2 cellular contexts compared by ENCODE assay signal in the genomic region with DNA sequence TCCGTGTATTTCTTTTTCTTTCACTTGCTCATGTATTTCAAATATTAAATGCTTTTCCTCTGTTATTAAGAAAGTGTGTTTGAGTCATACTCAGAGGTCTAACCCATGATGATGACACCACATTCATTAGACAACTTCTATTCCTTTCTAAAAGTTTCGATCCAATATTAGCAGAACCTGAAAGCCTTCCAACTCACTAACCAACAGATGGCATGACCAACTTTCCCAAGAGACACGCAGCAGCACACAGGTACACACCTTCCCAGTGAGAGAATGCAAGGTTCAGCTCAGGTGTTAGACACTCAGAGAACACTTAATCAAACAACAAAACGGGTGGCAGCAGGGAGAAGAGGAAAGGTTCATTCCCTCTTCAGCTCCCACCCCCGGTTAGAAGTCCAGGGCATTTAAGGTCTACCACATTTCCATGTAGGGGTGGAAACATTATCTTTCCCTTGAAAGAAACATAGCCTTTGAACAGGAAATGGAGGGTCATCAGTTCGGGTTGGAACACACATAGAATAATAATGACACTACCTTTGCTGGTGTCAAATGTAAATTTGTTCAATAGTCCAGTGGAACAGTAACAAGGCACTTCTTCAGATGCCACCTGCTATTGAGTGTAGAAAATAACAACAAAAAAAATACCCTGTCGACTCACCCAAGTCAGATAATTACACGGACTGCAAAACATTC.
TF ChIP-seq lines count a peak whose summit lies in the region.

No MANE protein-coding gene starts in this region.

TF ChIP-seq in HEK293, 187 proteins besides CTCF, POLR2A, EP300 and RAD21 (continued from another document):
- TF ChIP-seq, protein P1, sequence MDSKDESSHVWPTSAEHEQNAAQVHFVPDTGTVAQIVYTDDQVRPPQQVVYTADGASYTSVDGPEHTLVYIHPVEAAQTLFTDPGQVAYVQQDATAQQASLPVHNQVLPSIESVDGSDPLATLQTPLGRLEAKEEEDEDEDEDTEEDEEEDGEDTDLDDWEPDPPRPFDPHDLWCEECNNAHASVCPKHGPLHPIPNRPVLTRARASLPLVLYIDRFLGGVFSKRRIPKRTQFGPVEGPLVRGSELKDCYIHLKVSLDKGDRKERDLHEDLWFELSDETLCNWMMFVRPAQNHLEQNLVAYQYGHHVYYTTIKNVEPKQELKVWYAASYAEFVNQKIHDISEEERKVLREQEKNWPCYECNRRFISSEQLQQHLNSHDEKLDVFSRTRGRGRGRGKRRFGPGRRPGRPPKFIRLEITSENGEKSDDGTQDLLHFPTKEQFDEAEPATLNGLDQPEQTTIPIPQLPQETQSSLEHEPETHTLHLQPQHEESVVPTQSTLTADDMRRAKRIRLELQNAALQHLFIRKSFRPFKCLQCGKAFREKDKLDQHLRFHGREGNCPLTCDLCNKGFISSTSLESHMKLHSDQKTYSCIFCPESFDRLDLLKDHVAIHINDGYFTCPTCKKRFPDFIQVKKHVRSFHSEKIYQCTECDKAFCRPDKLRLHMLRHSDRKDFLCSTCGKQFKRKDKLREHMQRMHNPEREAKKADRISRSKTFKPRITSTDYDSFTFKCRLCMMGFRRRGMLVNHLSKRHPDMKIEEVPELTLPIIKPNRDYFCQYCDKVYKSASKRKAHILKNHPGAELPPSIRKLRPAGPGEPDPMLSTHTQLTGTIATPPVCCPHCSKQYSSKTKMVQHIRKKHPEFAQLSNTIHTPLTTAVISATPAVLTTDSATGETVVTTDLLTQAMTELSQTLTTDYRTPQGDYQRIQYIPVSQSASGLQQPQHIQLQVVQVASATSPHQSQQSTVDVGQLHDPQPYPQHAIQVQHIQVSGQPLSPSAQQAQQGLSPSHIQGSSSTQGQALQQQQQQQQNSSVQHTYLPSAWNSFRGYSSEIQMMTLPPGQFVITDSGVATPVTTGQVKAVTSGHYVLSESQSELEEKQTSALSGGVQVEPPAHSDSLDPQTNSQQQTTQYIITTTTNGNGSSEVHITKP (tag by site-specific recombination; IDR thresholded peaks at IDR 0.05) = peak; percentile 52

TF ChIP-seq in GM12878, 131 proteins besides CTCF, POLR2A, EP300 and RAD21 (continued from another document):
- TF ChIP-seq, protein P2, sequence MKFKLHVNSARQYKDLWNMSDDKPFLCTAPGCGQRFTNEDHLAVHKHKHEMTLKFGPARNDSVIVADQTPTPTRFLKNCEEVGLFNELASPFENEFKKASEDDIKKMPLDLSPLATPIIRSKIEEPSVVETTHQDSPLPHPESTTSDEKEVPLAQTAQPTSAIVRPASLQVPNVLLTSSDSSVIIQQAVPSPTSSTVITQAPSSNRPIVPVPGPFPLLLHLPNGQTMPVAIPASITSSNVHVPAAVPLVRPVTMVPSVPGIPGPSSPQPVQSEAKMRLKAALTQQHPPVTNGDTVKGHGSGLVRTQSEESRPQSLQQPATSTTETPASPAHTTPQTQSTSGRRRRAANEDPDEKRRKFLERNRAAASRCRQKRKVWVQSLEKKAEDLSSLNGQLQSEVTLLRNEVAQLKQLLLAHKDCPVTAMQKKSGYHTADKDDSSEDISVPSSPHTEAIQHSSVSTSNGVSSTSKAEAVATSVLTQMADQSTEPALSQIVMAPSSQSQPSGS (IDR thresholded peaks at IDR 0.05; ENCODE audit: low read length) = peak; percentile 61; the same call in 1 of the 2 replicates
- TF ChIP-seq SIX5 (IDR thresholded peaks at IDR 0.05; ENCODE audit: low read depth, low read length, severe bottlenecking) = no peak
- TF ChIP-seq PAX5 (IDR thresholded peaks at IDR 0.05; ENCODE audit: borderline replicate concordance, low read depth, low read length) = peak; percentile 61; the same call in 1 of the 2 replicates
- 0 out of 2 replicates have a peak, but pooled peaks have one; percentile 21 for TF ChIP-seq POLR2AphosphoS5 (IDR thresholded peaks at IDR 0.05; ENCODE audit: low read length)
- TF ChIP-seq, protein P3, sequence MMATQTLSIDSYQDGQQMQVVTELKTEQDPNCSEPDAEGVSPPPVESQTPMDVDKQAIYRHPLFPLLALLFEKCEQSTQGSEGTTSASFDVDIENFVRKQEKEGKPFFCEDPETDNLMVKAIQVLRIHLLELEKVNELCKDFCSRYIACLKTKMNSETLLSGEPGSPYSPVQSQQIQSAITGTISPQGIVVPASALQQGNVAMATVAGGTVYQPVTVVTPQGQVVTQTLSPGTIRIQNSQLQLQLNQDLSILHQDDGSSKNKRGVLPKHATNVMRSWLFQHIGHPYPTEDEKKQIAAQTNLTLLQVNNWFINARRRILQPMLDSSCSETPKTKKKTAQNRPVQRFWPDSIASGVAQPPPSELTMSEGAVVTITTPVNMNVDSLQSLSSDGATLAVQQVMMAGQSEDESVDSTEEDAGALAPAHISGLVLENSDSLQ (IDR thresholded peaks at IDR 0.05) = no peak
- peak; percentile 73 to 78 for TF ChIP-seq IKZF2 (IDR thresholded peaks at IDR 0.05)
- peak; percentile 92 for TF ChIP-seq MEF2B (IDR thresholded peaks at IDR 0.05; ENCODE audit: partially characterized antibody, poor library complexity, severe bottlenecking)
- TF ChIP-seq EZH2 (IDR thresholded peaks at IDR 0.05; ENCODE audit: borderline replicate concordance, control insufficient read depth, low read depth, low read length) = no peak
- no peak for TF ChIP-seq RELA (IDR thresholded peaks at IDR 0.05; ENCODE audit: borderline replicate concordance, partially characterized antibody)
- TF ChIP-seq, protein P4, sequence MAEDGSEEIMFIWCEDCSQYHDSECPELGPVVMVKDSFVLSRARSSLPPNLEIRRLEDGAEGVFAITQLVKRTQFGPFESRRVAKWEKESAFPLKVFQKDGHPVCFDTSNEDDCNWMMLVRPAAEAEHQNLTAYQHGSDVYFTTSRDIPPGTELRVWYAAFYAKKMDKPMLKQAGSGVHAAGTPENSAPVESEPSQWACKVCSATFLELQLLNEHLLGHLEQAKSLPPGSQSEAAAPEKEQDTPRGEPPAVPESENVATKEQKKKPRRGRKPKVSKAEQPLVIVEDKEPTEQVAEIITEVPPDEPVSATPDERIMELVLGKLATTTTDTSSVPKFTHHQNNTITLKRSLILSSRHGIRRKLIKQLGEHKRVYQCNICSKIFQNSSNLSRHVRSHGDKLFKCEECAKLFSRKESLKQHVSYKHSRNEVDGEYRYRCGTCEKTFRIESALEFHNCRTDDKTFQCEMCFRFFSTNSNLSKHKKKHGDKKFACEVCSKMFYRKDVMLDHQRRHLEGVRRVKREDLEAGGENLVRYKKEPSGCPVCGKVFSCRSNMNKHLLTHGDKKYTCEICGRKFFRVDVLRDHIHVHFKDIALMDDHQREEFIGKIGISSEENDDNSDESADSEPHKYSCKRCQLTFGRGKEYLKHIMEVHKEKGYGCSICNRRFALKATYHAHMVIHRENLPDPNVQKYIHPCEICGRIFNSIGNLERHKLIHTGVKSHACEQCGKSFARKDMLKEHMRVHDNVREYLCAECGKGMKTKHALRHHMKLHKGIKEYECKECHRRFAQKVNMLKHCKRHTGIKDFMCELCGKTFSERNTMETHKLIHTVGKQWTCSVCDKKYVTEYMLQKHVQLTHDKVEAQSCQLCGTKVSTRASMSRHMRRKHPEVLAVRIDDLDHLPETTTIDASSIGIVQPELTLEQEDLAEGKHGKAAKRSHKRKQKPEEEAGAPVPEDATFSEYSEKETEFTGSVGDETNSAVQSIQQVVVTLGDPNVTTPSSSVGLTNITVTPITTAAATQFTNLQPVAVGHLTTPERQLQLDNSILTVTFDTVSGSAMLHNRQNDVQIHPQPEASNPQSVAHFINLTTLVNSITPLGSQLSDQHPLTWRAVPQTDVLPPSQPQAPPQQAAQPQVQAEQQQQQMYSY (CRISPR knock-in tag; IDR thresholded peaks at IDR 0.05) = 0 out of 2 replicates have a peak, but pooled peaks have one; percentile 45
- 0 out of 2 replicates have a peak, but pooled peaks have one; percentile 9 for TF ChIP-seq NFIC (IDR thresholded peaks at IDR 0.05; ENCODE audit: low read depth, low read length)
- TF ChIP-seq NRF1 (conservative IDR thresholded peaks at IDR 0.05; ENCODE audit: low read depth, low read length) = no peak
- TF ChIP-seq SRF (IDR thresholded peaks at IDR 0.05; ENCODE audit: low read depth in 2 of 2, low read length in 2 of 2) = no peak
- TF ChIP-seq CEBPB (IDR thresholded peaks at IDR 0.05; ENCODE audit: borderline replicate concordance in 1 of 2, low read depth in 2 of 2, low read length in 2 of 2) = no peak
- TF ChIP-seq, protein P5, sequence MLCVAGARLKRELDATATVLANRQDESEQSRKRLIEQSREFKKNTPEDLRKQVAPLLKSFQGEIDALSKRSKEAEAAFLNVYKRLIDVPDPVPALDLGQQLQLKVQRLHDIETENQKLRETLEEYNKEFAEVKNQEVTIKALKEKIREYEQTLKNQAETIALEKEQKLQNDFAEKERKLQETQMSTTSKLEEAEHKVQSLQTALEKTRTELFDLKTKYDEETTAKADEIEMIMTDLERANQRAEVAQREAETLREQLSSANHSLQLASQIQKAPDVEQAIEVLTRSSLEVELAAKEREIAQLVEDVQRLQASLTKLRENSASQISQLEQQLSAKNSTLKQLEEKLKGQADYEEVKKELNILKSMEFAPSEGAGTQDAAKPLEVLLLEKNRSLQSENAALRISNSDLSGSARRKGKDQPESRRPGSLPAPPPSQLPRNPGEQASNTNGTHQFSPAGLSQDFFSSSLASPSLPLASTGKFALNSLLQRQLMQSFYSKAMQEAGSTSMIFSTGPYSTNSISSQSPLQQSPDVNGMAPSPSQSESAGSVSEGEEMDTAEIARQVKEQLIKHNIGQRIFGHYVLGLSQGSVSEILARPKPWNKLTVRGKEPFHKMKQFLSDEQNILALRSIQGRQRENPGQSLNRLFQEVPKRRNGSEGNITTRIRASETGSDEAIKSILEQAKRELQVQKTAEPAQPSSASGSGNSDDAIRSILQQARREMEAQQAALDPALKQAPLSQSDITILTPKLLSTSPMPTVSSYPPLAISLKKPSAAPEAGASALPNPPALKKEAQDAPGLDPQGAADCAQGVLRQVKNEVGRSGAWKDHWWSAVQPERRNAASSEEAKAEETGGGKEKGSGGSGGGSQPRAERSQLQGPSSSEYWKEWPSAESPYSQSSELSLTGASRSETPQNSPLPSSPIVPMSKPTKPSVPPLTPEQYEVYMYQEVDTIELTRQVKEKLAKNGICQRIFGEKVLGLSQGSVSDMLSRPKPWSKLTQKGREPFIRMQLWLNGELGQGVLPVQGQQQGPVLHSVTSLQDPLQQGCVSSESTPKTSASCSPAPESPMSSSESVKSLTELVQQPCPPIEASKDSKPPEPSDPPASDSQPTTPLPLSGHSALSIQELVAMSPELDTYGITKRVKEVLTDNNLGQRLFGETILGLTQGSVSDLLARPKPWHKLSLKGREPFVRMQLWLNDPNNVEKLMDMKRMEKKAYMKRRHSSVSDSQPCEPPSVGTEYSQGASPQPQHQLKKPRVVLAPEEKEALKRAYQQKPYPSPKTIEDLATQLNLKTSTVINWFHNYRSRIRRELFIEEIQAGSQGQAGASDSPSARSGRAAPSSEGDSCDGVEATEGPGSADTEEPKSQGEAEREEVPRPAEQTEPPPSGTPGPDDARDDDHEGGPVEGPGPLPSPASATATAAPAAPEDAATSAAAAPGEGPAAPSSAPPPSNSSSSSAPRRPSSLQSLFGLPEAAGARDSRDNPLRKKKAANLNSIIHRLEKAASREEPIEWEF (IDR thresholded peaks at IDR 0.05; ENCODE audit: insufficient replicate concordance, low read depth, low read length) = no peak
- 0 out of 2 replicates have a peak, but pooled peaks have one; percentile 23 for TF ChIP-seq GATAD2B (conservative IDR thresholded peaks at IDR 0.05; ENCODE audit: low read depth)
- TF ChIP-seq, protein P6, sequence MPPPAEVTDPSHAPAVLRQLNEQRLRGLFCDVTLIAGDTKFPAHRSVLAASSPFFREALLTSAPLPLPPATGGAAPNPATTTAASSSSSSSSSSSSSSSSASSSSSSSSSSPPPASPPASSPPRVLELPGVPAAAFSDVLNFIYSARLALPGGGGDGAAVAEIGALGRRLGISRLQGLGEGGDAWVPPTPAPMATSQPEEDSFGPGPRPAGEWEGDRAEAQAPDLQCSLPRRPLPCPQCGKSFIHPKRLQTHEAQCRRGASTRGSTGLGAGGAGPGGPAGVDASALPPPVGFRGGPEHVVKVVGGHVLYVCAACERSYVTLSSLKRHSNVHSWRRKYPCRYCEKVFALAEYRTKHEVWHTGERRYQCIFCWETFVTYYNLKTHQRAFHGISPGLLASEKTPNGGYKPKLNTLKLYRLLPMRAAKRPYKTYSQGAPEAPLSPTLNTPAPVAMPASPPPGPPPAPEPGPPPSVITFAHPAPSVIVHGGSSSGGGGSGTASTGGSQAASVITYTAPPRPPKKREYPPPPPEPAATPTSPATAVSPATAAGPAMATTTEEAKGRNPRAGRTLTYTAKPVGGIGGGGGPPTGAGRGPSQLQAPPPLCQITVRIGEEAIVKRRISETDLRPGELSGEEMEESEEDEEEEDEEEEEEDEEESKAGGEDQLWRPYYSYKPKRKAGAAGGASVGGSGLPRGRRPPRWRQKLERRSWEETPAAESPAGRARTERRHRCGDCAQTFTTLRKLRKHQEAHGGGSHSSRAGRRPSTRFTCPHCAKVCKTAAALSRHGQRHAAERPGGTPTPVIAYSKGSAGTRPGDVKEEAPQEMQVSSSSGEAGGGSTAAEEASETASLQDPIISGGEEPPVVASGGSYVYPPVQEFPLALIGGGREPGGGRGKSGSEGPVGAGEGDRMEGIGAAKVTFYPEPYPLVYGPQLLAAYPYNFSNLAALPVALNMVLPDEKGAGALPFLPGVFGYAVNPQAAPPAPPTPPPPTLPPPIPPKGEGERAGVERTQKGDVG (CRISPR knock-in tag; IDR thresholded peaks at IDR 0.05) = no peak
- TF ChIP-seq SMAD5 (IDR thresholded peaks at IDR 0.05; ENCODE audit: low read depth) = no peak
- TF ChIP-seq ZNF622 (IDR thresholded peaks at IDR 0.05) = no peak
- peak; percentile 33 for TF ChIP-seq IKZF1 (conservative IDR thresholded peaks at IDR 0.05)
- TF ChIP-seq, protein P7, sequence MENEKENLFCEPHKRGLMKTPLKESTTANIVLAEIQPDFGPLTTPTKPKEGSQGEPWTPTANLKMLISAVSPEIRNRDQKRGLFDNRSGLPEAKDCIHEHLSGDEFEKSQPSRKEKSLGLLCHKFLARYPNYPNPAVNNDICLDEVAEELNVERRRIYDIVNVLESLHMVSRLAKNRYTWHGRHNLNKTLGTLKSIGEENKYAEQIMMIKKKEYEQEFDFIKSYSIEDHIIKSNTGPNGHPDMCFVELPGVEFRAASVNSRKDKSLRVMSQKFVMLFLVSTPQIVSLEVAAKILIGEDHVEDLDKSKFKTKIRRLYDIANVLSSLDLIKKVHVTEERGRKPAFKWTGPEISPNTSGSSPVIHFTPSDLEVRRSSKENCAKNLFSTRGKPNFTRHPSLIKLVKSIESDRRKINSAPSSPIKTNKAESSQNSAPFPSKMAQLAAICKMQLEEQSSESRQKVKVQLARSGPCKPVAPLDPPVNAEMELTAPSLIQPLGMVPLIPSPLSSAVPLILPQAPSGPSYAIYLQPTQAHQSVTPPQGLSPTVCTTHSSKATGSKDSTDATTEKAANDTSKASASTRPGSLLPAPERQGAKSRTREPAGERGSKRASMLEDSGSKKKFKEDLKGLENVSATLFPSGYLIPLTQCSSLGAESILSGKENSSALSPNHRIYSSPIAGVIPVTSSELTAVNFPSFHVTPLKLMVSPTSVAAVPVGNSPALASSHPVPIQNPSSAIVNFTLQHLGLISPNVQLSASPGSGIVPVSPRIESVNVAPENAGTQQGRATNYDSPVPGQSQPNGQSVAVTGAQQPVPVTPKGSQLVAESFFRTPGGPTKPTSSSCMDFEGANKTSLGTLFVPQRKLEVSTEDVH (IDR thresholded peaks at IDR 0.05; ENCODE audit: low read depth, partially characterized antibody) = no peak
- no peak for TF ChIP-seq BHLHE40 (IDR thresholded peaks at IDR 0.05; ENCODE audit: borderline replicate concordance in 1 of 2, low read depth in 2 of 2, low read length in 1 of 2)
- peak; percentile 37; the same call in 1 of the 2 replicates for TF ChIP-seq BMI1 (IDR thresholded peaks at IDR 0.05; ENCODE audit: borderline replicate concordance)
- no peak for TF ChIP-seq STAT3 (IDR thresholded peaks at IDR 0.05; ENCODE audit: low read depth, low read length)
- TF ChIP-seq BCL11A (IDR thresholded peaks at IDR 0.05; ENCODE audit: low read depth, low read length) = peak; percentile 60; the same call in 1 of the 2 replicates
- TF ChIP-seq NBN (IDR thresholded peaks at IDR 0.05) = 0 out of 2 replicates have a peak, but pooled peaks have one; percentile 15
